Comparison of ENCODE assay signal across 22 cellular contexts in genomic region chr9:4831944-4832343, GRCh38. TPM values are rescaled to one million over a fixed set of nuclear protein-coding genes. Genes with fewer than 3 reads are reported as not detected.
A peak's percentile ranks its signal among the peaks of the same experiment; 100 is the strongest.
DNase-seq lines count a peak whose midpoint lies in the region; ATAC-seq and TF ChIP-seq lines count a peak whose summit lies in the region.
"Had no signal": no experiment of that assay in that cellular context is flagged by ENCODE, and none has a peak within 500 bp of the region (broad histone marks: within the 10 kb centered on the region; RNA-seq: fewer than 3 reads in every experiment).

No MANE protein-coding gene starts in this region.

- H3K4me3 ChIP-seq in SK-N-SH (ENCODE audit: low read depth in 2 of 2, low read length in 1 of 2): no peak overlapping the region
- no peak overlapping the region for H3K4me3 ChIP-seq in HCT116 (replicated peaks in 1 of 2; ENCODE audit: low read depth in 1 of 2, low read length in 2 of 2)
- no peak overlapping the region for H3K4me3 ChIP-seq in mesodermal cell (ENCODE audit: extremely low read depth, insufficient read depth, low read length, poor library complexity, severe bottlenecking)
- no peak overlapping the region for H3K4me3 ChIP-seq in naive thymus-derived CD4-positive, alpha-beta T cell (ENCODE audit: low read length)
- H3K4me3 ChIP-seq in ovary: no peak overlapping the region
- H3K4me3 ChIP-seq: left lung, thoracic aorta had no signal

- ATAC-seq in SK-N-SH treated with all-trans-retinoic acid at 6 μM for 48 hours (no peak), HCT116 (no peak)
- no peak for ATAC-seq in activated naive CD8-positive, alpha-beta T cell treated with anti-CD3 and anti-CD28 coated beads, Interleukin-2, amount 50 U/mL, for 24 hours
- ATAC-seq in naive thymus-derived CD4-positive, alpha-beta T cell: no peak
- ATAC-seq: left lung; stimulated activated effector memory CD8-positive, alpha-beta T cell treated with anti-CD3 and anti-CD28 coated beads, Interleukin-12 subunit alpha, Interleukin-12 subunit beta, amount 100 ng/mL, for 72 hours had no signal

- peaks cover 0 to 9% of the 10 kb centered on the region in 2 experiments for H3K36me3 ChIP-seq in SK-N-SH (replicated peaks in 1 of 2; ENCODE audit: control insufficient read depth in 1 of 2, insufficient read depth in 2 of 2, low read length in 1 of 2)
- H3K36me3 ChIP-seq in HCT116 (ENCODE audit: control insufficient read depth in 1 of 2, insufficient read depth in 2 of 2, low read length in 2 of 2): peaks cover 0 to 5% of the 10 kb centered on the region in 2 experiments; a peak in 1 of 4 replicates
- peaks cover 14% of the 10 kb centered on the region for H3K36me3 ChIP-seq in mesodermal cell (ENCODE audit: control insufficient read depth, insufficient read depth, low read length)
- peaks cover 0 to 56% (median 2%) of the 10 kb centered on the region in 3 experiments for H3K36me3 ChIP-seq in naive thymus-derived CD4-positive, alpha-beta T cell (ENCODE audit: control insufficient read depth in 2 of 3, insufficient read depth in 3 of 3, low read length in 3 of 3)
- no peaks in the 10 kb centered on the region for H3K36me3 ChIP-seq in ovary
- H3K36me3 ChIP-seq: left lung had no signal

- H3K4me2 ChIP-seq in SK-N-SH (no peak overlapping the region), HCT116 (ENCODE audit: low read length) (peak overlapping the region; percentile 62)

- H3K27me3 Mint-ChIP-seq in activated naive CD8-positive, alpha-beta T cell treated with anti-CD3 and anti-CD28 coated beads, Interleukin-2, amount 50 U/mL, for 24 hours: no peaks in the 10 kb centered on the region
- no peaks in the 10 kb centered on the region for H3K27me3 Mint-ChIP-seq in naive thymus-derived CD4-positive, alpha-beta T cell
- H3K27me3 Mint-ChIP-seq: activated T-helper 17 cell treated with anti-CD3 and anti-CD28 coated beads, Interleukin-2, amount 50 U/mL, for 72 hours; B cell; progenitor cell of endocrine pancreas had no signal

- H4K20me1 ChIP-seq in SK-N-SH (ENCODE audit: insufficient read depth) (no peaks in the 10 kb centered on the region), HCT116 (ENCODE audit: insufficient read depth) (peaks cover 3% of the 10 kb centered on the region; the same call in 1 of the 2 replicates)

- DNase-seq in SK-N-SH (no peak), HCT116 (ENCODE audit: low read depth, low spot score) (no peak), ovary (no peak), NCI-H510A treated with DMSO at 0.1 percent for 48 hours (lab: John Stamatoyannopoulos, UW) (no peak)
- DNase-seq in activated naive CD8-positive, alpha-beta T cell treated with anti-CD3 and anti-CD28 coated beads, Interleukin-2, amount 50 U/mL, for 24 hours: no peak
- no peak for DNase-seq in naive thymus-derived CD4-positive, alpha-beta T cell
- DNase-seq: activated CD4-positive, alpha-beta T cell treated with anti-CD3 and anti-CD28 coated beads for 4 hours; amygdala; GF-D8; HCEC 1CT; KG1; left lung; NCI-H1694 treated with DMSO at 0.1 percent for 48 hours; stimulated activated CD4-positive, alpha-beta T cell treated with anti-CD3 and anti-CD28 coated beads, Interleukin-1b, Interleukin-23, amount 100 ng/mL, for 48 hours had no signal

- H3K27me3 ChIP-seq in SK-N-SH (ENCODE audit: insufficient read depth) (no peaks in the 10 kb centered on the region), HCT116 (ENCODE audit: insufficient read depth, low read length) (no peaks in the 10 kb centered on the region), ovary (no peaks in the 10 kb centered on the region)
- H3K27me3 ChIP-seq in naive thymus-derived CD4-positive, alpha-beta T cell (ENCODE audit: control insufficient read depth in 2 of 2, insufficient read depth in 2 of 2, low read length in 2 of 2): no peaks in the 10 kb centered on the region
- H3K27me3 ChIP-seq: left lung had no signal

- H3K79me2 ChIP-seq in SK-N-SH (ENCODE audit: insufficient read depth) (peaks cover 24% of the 10 kb centered on the region), HCT116 (ENCODE audit: insufficient read depth, low read length) (peaks cover 81% of the 10 kb centered on the region)

- no peak for TF ChIP-seq POLR2A in HCT116 (IDR thresholded peaks at IDR 0.05; ENCODE audit: borderline replicate concordance, extremely low read depth, insufficient read depth, insufficient read length)
- no peak for TF ChIP-seq POLR2A in ovary (IDR thresholded peaks at IDR 0.05)

- CTCF ChIA-PET in SK-N-SH (lab: Yijun Ruan, JAX) (interaction anchor here (0.6 to 1.6 kb wide), 5 partner anchors 9 to 57 kb away, joined by 3 to 7 read pairs (median 4); no protein-coding TSS in a partner anchor), HCT116 (lab: Charles Lee) (no interaction called here)
- CTCF ChIA-PET in naive thymus-derived CD4-positive, alpha-beta T cell (lab: Charles Lee): no interaction called here

- peaks cover 22% of the 10 kb centered on the region for H3F3A ChIP-seq in SK-N-SH (replicated peaks; ENCODE audit: insufficient read depth)

- H2AFZ ChIP-seq in SK-N-SH (ENCODE audit: low read depth) (no peak overlapping the region), HCT116 (ENCODE audit: low read depth, low read length, poor library complexity, severe bottlenecking) (no peak overlapping the region)

- TF ChIP-seq EP300 in SK-N-SH (IDR thresholded peaks at IDR 0.05; ENCODE audit: borderline replicate concordance in 1 of 2, low read depth in 1 of 2, low read length in 1 of 2): no peak
- TF ChIP-seq EP300 in ovary (IDR thresholded peaks at IDR 0.05): no peak

- peak overlapping the region; percentile 11; the same call in 1 of the 2 replicates for H3K9ac ChIP-seq in SK-N-SH
- H3K9ac ChIP-seq in HCT116 (ENCODE audit: low read length): peak overlapping the region; percentile 4; the same call in 1 of the 2 replicates

- POLR2A ChIA-PET in SK-N-SH (lab: Yijun Ruan, JAX): no interaction called here
- POLR2A ChIA-PET in HCT116 (lab: Charles Lee): no interaction called here
- POLR2A ChIA-PET in naive thymus-derived CD4-positive, alpha-beta T cell (lab: Charles Lee): no interaction called here

- no TSS peak for BruUV-seq in HCT116 (replicated peaks; lab: Mats Ljungman, UMichigan)

- intact Hi-C loops in HCT116 (cut with micrococcal nuclease) (no loop called here), ovary (cut with DNase I) (loop anchor here in 1 of 4 donors (5.0 kb wide), 1 partner anchor 40 kb away; the partner anchor contains the start of gene RCL1)
- intact Hi-C loops in naive thymus-derived CD4-positive, alpha-beta T cell (cut with micrococcal nuclease): loop anchor here in 1 of 2 donors (5.0 to 10.0 kb wide), 2 partner anchors 40 to 67 kb away; partner anchors contain the start of gene RCL1

- H3K27ac Mint-ChIP-seq in activated naive CD8-positive, alpha-beta T cell treated with anti-CD3 and anti-CD28 coated beads, Interleukin-2, amount 50 U/mL, for 24 hours: peak overlapping the region; percentile 88
- H3K27ac Mint-ChIP-seq in naive thymus-derived CD4-positive, alpha-beta T cell: peak overlapping the region in 2 of 9 donors; percentile 27 to 28
- H3K27ac Mint-ChIP-seq: activated T-helper 17 cell treated with anti-CD3 and anti-CD28 coated beads, Interleukin-2, amount 50 U/mL, for 72 hours; B cell; progenitor cell of endocrine pancreas had no signal

- RAD21 ChIA-PET in HCT116 (lab: Charles Lee; ENCODE audit: low non-redundant PET in 1 of 2, low total read pairs in 2 of 2, uncharacterized antibody in 2 of 2, unreplicated experiment in 2 of 2): no interaction called here

- no peak overlapping the region for H3K4me3 Mint-ChIP-seq in activated naive CD8-positive, alpha-beta T cell treated with anti-CD3 and anti-CD28 coated beads, Interleukin-2, amount 50 U/mL, for 24 hours
- no peak overlapping the region for H3K4me3 Mint-ChIP-seq in naive thymus-derived CD4-positive, alpha-beta T cell
- H3K4me3 Mint-ChIP-seq: B cell; stimulated activated effector memory CD8-positive, alpha-beta T cell treated with anti-CD3 and anti-CD28 coated beads, Interleukin-12 subunit alpha, Interleukin-12 subunit beta, amount 100 ng/mL, for 72 hours had no signal

- peaks cover 0 to 33% of the 10 kb centered on the region in 2 experiments; a peak in 2 of 4 replicates for H3K4me1 ChIP-seq in SK-N-SH (ENCODE audit: control insufficient read depth in 1 of 2, insufficient read depth in 2 of 2, low read depth in 1 of 2, low read length in 1 of 2)
- peaks cover 15 to 56% of the 10 kb centered on the region in 2 experiments for H3K4me1 ChIP-seq in HCT116 (ENCODE audit: control insufficient read depth in 1 of 2, insufficient read depth in 2 of 2, low read length in 2 of 2)
- peaks cover 27% of the 10 kb centered on the region for H3K4me1 ChIP-seq in mesodermal cell (ENCODE audit: control insufficient read depth, insufficient read depth, low read length, poor library complexity, severe bottlenecking)
- H3K4me1 ChIP-seq in naive thymus-derived CD4-positive, alpha-beta T cell (ENCODE audit: control insufficient read depth in 2 of 2, insufficient read depth in 2 of 2, low read length in 2 of 2): no peaks in the 10 kb centered on the region
- peaks cover 30% of the 10 kb centered on the region for H3K4me1 ChIP-seq in ovary (ENCODE audit: insufficient read depth)

- H3K9me3 Mint-ChIP-seq in activated naive CD8-positive, alpha-beta T cell treated with anti-CD3 and anti-CD28 coated beads, Interleukin-2, amount 50 U/mL, for 24 hours: no peaks in the 10 kb centered on the region
- no peaks in the 10 kb centered on the region for H3K9me3 Mint-ChIP-seq in naive thymus-derived CD4-positive, alpha-beta T cell
- H3K9me3 Mint-ChIP-seq: activated T-helper 17 cell treated with anti-CD3 and anti-CD28 coated beads, Interleukin-2, amount 50 U/mL, for 72 hours; stimulated activated effector memory CD8-positive, alpha-beta T cell treated with anti-CD3 and anti-CD28 coated beads, Interleukin-12 subunit alpha, Interleukin-12 subunit beta, amount 100 ng/mL, for 72 hours had no signal

- TF ChIP-seq RAD21 in SK-N-SH (IDR thresholded peaks at IDR 0.05; ENCODE audit: low read length): no peak
- TF ChIP-seq RAD21 in HCT116 (IDR thresholded peaks at IDR 0.05; ENCODE audit: low read depth): no peak

- no peaks in the 10 kb centered on the region for H3K9me3 ChIP-seq in SK-N-SH
- H3K9me3 ChIP-seq in HCT116 (ENCODE audit: control insufficient read depth in 1 of 2, insufficient read depth in 1 of 2, low read depth in 1 of 2, low read length in 2 of 2): no peaks in the 10 kb centered on the region
- H3K9me3 ChIP-seq in mesodermal cell (ENCODE audit: control insufficient read depth, low read length): no peaks in the 10 kb centered on the region
- H3K9me3 ChIP-seq in naive thymus-derived CD4-positive, alpha-beta T cell (ENCODE audit: control insufficient read depth in 2 of 3, low read length in 3 of 3): no peaks in the 10 kb centered on the region
- no peaks in the 10 kb centered on the region for H3K9me3 ChIP-seq in ovary
- H3K9me3 ChIP-seq: left lung, thoracic aorta had no signal

- 98% methylated on average over 3 of the region's 3 CpGs for WGBS in SK-N-SH (ENCODE audit: low lambda C conversion rate)
- WGBS in mesodermal cell (ENCODE audit: insufficient coverage in 2 of 2), 2 experiments: no CpG with 5 or more reads among the region's 3 CpGs
- WGBS in ovary, 3 donors: 84 to 88% (median 88%) methylated on average over 3 of the region's 3 CpGs

- TF ChIP-seq CTCF in SK-N-SH (IDR thresholded peaks at IDR 0.05) (no peak), HCT116 (IDR thresholded peaks at IDR 0.05 in 2 of 3, conservative IDR thresholded peaks at IDR 0.05 in 1 of 3; ENCODE audit: borderline replicate concordance in 1 of 3, insufficient read depth in 1 of 3, low read depth in 2 of 3, low read length in 2 of 3) (no peak), ovary (IDR thresholded peaks at IDR 0.05) (no peak)

- H3K9me2 ChIP-seq in SK-N-SH: no peaks in the 10 kb centered on the region
- no peaks in the 10 kb centered on the region for H3K9me2 ChIP-seq in HCT116 (ENCODE audit: insufficient read depth)

- H3K4me1 Mint-ChIP-seq in activated naive CD8-positive, alpha-beta T cell treated with anti-CD3 and anti-CD28 coated beads, Interleukin-2, amount 50 U/mL, for 24 hours: peaks cover 33% of the 10 kb centered on the region
- peaks cover 0 to 43% (median 9%) of the 10 kb centered on the region in 7 donors for H3K4me1 Mint-ChIP-seq in naive thymus-derived CD4-positive, alpha-beta T cell
- H3K4me1 Mint-ChIP-seq: B cell had no signal

- H3K27ac ChIP-seq in SK-N-SH (ENCODE audit: low read depth in 2 of 2, low read length in 1 of 2) (peak overlapping the region in 1 of 2 experiments; percentile 94; a peak in 2 of 4 replicates), HCT116 (ENCODE audit: low read depth, low read length) (peak overlapping the region; percentile 52; the same call in 1 of the 2 replicates), mesodermal cell (ENCODE audit: low read depth, low read length, severe bottlenecking) (peak overlapping the region; percentile 96), ovary (no peak overlapping the region)
- H3K27ac ChIP-seq in naive thymus-derived CD4-positive, alpha-beta T cell (ENCODE audit: low read depth, low read length): no peak overlapping the region
- H3K27ac ChIP-seq: 22Rv1, thoracic aorta had no signal

- H3K36me3 Mint-ChIP-seq in activated naive CD8-positive, alpha-beta T cell treated with anti-CD3 and anti-CD28 coated beads, Interleukin-2, amount 50 U/mL, for 24 hours (ENCODE audit: low read depth): peaks cover 55% of the 10 kb centered on the region
- peaks cover 23 to 66% (median 49%) of the 10 kb centered on the region in 5 donors for H3K36me3 Mint-ChIP-seq in naive thymus-derived CD4-positive, alpha-beta T cell

RNA-seq across cellular contexts. Expression of gene RCL1, which starts 39.2 kb away (rescaled TPM):
- polyA plus RNA-seq in SK-N-SH (2012; rRNA removed) (18.4 and 18.6 TPM in 2 replicates), ovary (10 to 100 TPM; 19.9 to 20.4 TPM)
- 16.3 and 17.0 TPM in 2 replicates for polyA plus RNA-seq in SK-N-SH (2012; cell fraction: cytosol; rRNA removed)
- polyA plus RNA-seq in SK-N-SH (2012; cell fraction: nucleus; rRNA removed): 18.0 and 22.4 TPM in 2 replicates
- total RNA-seq in HCT116 (2021; ENCODE audit: unreplicated experiment) (29.9 TPM), ovary (10 to 100 TPM; 28.0 to 68.6 (median 32.7) TPM)
- polyA plus RNA-seq in HCT116 (2012): 13.5 and 18.4 TPM in 2 replicates
- 12.3 TPM for polyA plus RNA-seq in mesodermal cell (2013, experiment 1 of 2)
- 11.5 TPM for polyA plus RNA-seq in mesodermal cell (2013, experiment 2 of 2)
- total RNA-seq in naive thymus-derived CD4-positive, alpha-beta T cell: 10 to 100 TPM; 21.5 to 39.4 (median 23.4) TPM
- 10 to 100 TPM; 24.2 to 24.7 TPM for polyA plus RNA-seq in naive thymus-derived CD4-positive, alpha-beta T cell

Comparison
In these comparisons a context has a peak if more than half of its experiments do, and no peak if none do; other contexts are left out.
1. H3K27ac ChIP-seq: peak in HCT116 (single experiment) and mesodermal cell (single experiment); none in naive thymus-derived CD4-positive, alpha-beta T cell (single experiment) and ovary (0 of 2).